ENCODE assay signal across 33 cellular contexts in genomic region chr18:74273394-74273793, GRCh38. TPM values are rescaled to one million over a fixed set of nuclear protein-coding genes. Genes with fewer than 3 reads are reported as not detected.
DNase-seq lines count a peak whose midpoint lies in the region; ATAC-seq and TF ChIP-seq lines count a peak whose summit lies in the region.
"Had no signal": no experiment of that assay in that cellular context is flagged by ENCODE, and none has a peak within 500 bp of the region (broad histone marks: within the 10 kb centered on the region; RNA-seq: fewer than 3 reads in every experiment).

No MANE protein-coding gene starts in this region.

- H3K4me3 ChIP-seq in parathyroid adenoma (ENCODE audit: low read depth, low read length), result no peak overlapping the region
- H3K4me3 ChIP-seq: gastroesophageal sphincter, right atrium auricular region, smooth muscle cell had no signal

- ATAC-seq in WTC11 (no peak), HG03045 (IDR thresholded peaks at IDR 0.05; ENCODE audit: unreplicated experiment) (no peak), HG02973 (IDR thresholded peaks at IDR 0.05; ENCODE audit: unreplicated experiment) (no peak)
- ATAC-seq: activated CD4-positive, alpha-beta T cell treated with anti-CD3 and anti-CD28 coated beads for 36 hours; activated CD8-positive, alpha-beta T cell treated with anti-CD3 and anti-CD28 coated beads, Interleukin-2, amount 10 ng/mL, durations not matched to agents 7 days and 5 days; activated T-helper 17 cell treated with anti-CD3 and anti-CD28 coated beads, Interleukin-2, amount 50 U/mL, for 72 hours; gastroesophageal sphincter; left cardiac atrium; Panc1 had no signal

- H3K4me1 ChIP-seq in parathyroid adenoma, result peaks cover 39% of the 10 kb centered on the region

- H3K4me2 ChIP-seq in parathyroid adenoma (ENCODE audit: low read length), result peak overlapping the region; percentile 25
- H3K4me2 ChIP-seq: smooth muscle cell had no signal

- no peaks in the 10 kb centered on the region for H3K27me3 ChIP-seq in parathyroid adenoma (ENCODE audit: control insufficient read depth, insufficient read depth, low read length)
- H3K27me3 ChIP-seq: BE2C, brain microvascular endothelial cell, gastroesophageal sphincter, right atrium auricular region had no signal

- no peak overlapping the region for H2AFZ ChIP-seq in parathyroid adenoma

- H3K4me1 Mint-ChIP-seq in WTC11, result peaks cover 72% of the 10 kb centered on the region
- H3K4me1 Mint-ChIP-seq: activated CD4-positive, alpha-beta T cell treated with anti-CD3 and anti-CD28 coated beads for 36 hours; activated naive CD4-positive, alpha-beta T cell treated with anti-CD3 and anti-CD28 coated beads, Interleukin-2, amount 10 ng/mL, durations not matched to agents 7 days and 5 days had no signal

- DNase-seq in DMS53 (lab: John Stamatoyannopoulos, UW) (peak; percentile 68), NCI-H146 treated with DMSO at 0.1 percent for 48 hours (lab: John Stamatoyannopoulos, UW; ENCODE audit: unreplicated experiment) (peak; percentile 84), WTC11 (ENCODE audit: low spot score) (no peak)
- no peak for DNase-seq in activated CD8-positive, alpha-beta memory T cell treated with anti-CD3 and anti-CD28 coated beads, Interleukin-2, amount 50 U/mL, for 4 hours
- DNase-seq: ACHN; activated CD4-positive, alpha-beta T cell treated with anti-CD3 and anti-CD28 coated beads for 36 hours; activated CD8-positive, alpha-beta T cell treated with anti-CD3 and anti-CD28 coated beads, Interleukin-2, amount 10 ng/mL, durations not matched to agents 7 days and 5 days; activated naive CD4-positive, alpha-beta T cell treated with anti-CD3 and anti-CD28 coated beads, Interleukin-2, amount 10 ng/mL, durations not matched to agents 7 days and 5 days; BE2C; brain microvascular endothelial cell; effector CD4-positive, alpha-beta T cell; HFFc6; hippocampal formation; left cardiac atrium; NCI-H1105; NCI-H446 treated with DMSO at 0.1 percent for 48 hours; SHP77; stimulated activated CD4-positive, alpha-beta T cell treated with anti-CD3 and anti-CD28 coated beads, Interleukin-1b, Interleukin-23, amount 100 ng/mL, for 48 hours; stimulated activated naive CD4-positive, alpha-beta T cell treated with Interleukin-2 at 50 U/mL for 16 hours had no signal

- CTCF ChIA-PET in WTC11 (lab: Charles Lee), result no interaction called here

- peak overlapping the region; percentile 17 for H3K27ac ChIP-seq in parathyroid adenoma
- H3K27ac ChIP-seq: brain microvascular endothelial cell, gastroesophageal sphincter, right atrium auricular region had no signal

- H3K4me3 Mint-ChIP-seq in WTC11, result no peak overlapping the region
- H3K4me3 Mint-ChIP-seq: activated CD4-positive, alpha-beta T cell treated with anti-CD3 and anti-CD28 coated beads for 36 hours; activated CD8-positive, alpha-beta T cell treated with anti-CD3 and anti-CD28 coated beads, Interleukin-2, amount 10 ng/mL, durations not matched to agents 7 days and 5 days; activated naive CD4-positive, alpha-beta T cell treated with anti-CD3 and anti-CD28 coated beads, Interleukin-2, amount 10 ng/mL, durations not matched to agents 7 days and 5 days; activated T-helper 17 cell treated with anti-CD3 and anti-CD28 coated beads, Interleukin-2, amount 50 U/mL, for 72 hours; HFFc6 had no signal

- no peak overlapping the region for H3K9ac ChIP-seq in parathyroid adenoma

- TF ChIP-seq CTCF in WTC11 (IDR thresholded peaks at IDR 0.05) (no peak), parathyroid adenoma (IDR thresholded peaks at IDR 0.05) (no peak)

- POLR2A ChIA-PET in WTC11 (lab: Charles Lee), result no interaction called here

- H3K36me3 ChIP-seq in parathyroid adenoma (ENCODE audit: control insufficient read depth, insufficient read depth, low read length), result no peaks in the 10 kb centered on the region
- H3K36me3 ChIP-seq: BE2C, brain microvascular endothelial cell, right atrium auricular region had no signal

- H3K27me3 Mint-ChIP-seq in WTC11 (ENCODE audit: low read depth), result no peaks in the 10 kb centered on the region
- H3K27me3 Mint-ChIP-seq: activated CD4-positive, alpha-beta T cell treated with anti-CD3 and anti-CD28 coated beads for 36 hours; activated naive CD4-positive, alpha-beta T cell treated with anti-CD3 and anti-CD28 coated beads, Interleukin-2, amount 10 ng/mL, durations not matched to agents 7 days and 5 days; activated T-helper 17 cell treated with anti-CD3 and anti-CD28 coated beads, Interleukin-2, amount 50 U/mL, for 72 hours had no signal

- peak overlapping the region; percentile 64; the same call in 1 of the 2 replicates for H3K27ac Mint-ChIP-seq in WTC11
- H3K27ac Mint-ChIP-seq: activated CD4-positive, alpha-beta T cell treated with anti-CD3 and anti-CD28 coated beads for 36 hours; activated CD8-positive, alpha-beta T cell treated with anti-CD3 and anti-CD28 coated beads, Interleukin-2, amount 10 ng/mL, durations not matched to agents 7 days and 5 days; activated naive CD4-positive, alpha-beta T cell treated with anti-CD3 and anti-CD28 coated beads, Interleukin-2, amount 10 ng/mL, durations not matched to agents 7 days and 5 days; activated T-helper 17 cell treated with anti-CD3 and anti-CD28 coated beads, Interleukin-2, amount 50 U/mL, for 72 hours; HFFc6 had no signal

- H3K36me3 Mint-ChIP-seq in WTC11, result peaks cover 41% of the 10 kb centered on the region
- H3K36me3 Mint-ChIP-seq: activated naive CD4-positive, alpha-beta T cell treated with anti-CD3 and anti-CD28 coated beads, Interleukin-2, amount 10 ng/mL, durations not matched to agents 7 days and 5 days had no signal

- no peaks in the 10 kb centered on the region for H3K9me3 ChIP-seq in parathyroid adenoma (ENCODE audit: control insufficient read depth, low read length)
- H3K9me3 ChIP-seq: BE2C, gastroesophageal sphincter, right atrium auricular region had no signal

- peaks cover 69% of the 10 kb centered on the region for H3K79me2 ChIP-seq in parathyroid adenoma

- H3K9me3 Mint-ChIP-seq in WTC11, result 0 out of 2 replicates have a peak, but pooled peaks cover 3% of the 10 kb centered on the region
- H3K9me3 Mint-ChIP-seq: activated naive CD4-positive, alpha-beta T cell treated with anti-CD3 and anti-CD28 coated beads, Interleukin-2, amount 10 ng/mL, durations not matched to agents 7 days and 5 days; activated T-helper 17 cell treated with anti-CD3 and anti-CD28 coated beads, Interleukin-2, amount 50 U/mL, for 72 hours; HFFc6 had no signal

TF ChIP-seq in WTC11, 78 proteins besides CTCF, POLR2A, EP300 and RAD21 (continues in another document):
- TF ChIP-seq MXD4 (CRISPR knock-in tag; IDR thresholded peaks at IDR 0.05; ENCODE audit: borderline replicate concordance) (no peak), NFYB (CRISPR knock-in tag; conservative IDR thresholded peaks at IDR 0.05; ENCODE audit: low read depth) (no peak), TP53 (CRISPR knock-in tag; IDR thresholded peaks at IDR 0.05) (no peak), ZNF512 (CRISPR knock-in tag; IDR thresholded peaks at IDR 0.05; ENCODE audit: borderline replicate concordance) (no peak), GTF2I (CRISPR knock-in tag; conservative IDR thresholded peaks at IDR 0.05) (no peak), SMAD4 (CRISPR knock-in tag; IDR thresholded peaks at IDR 0.05) (no peak), PRRX2 (CRISPR knock-in tag; IDR thresholded peaks at IDR 0.05) (no peak), MLX (CRISPR knock-in tag; IDR thresholded peaks at IDR 0.05) (no peak), NR3C1 (CRISPR knock-in tag; conservative IDR thresholded peaks at IDR 0.05; ENCODE audit: low read depth) (no peak), FOXK1 (CRISPR knock-in tag; IDR thresholded peaks at IDR 0.05) (no peak), ZNF263 (CRISPR knock-in tag; IDR thresholded peaks at IDR 0.05; ENCODE audit: low read depth) (no peak), MAX (CRISPR knock-in tag; IDR thresholded peaks at IDR 0.05) (no peak)

RNA-seq across cellular contexts. Expression of gene CYB5A, which starts 18.4 kb away (rescaled TPM):
- 127 to 170 TPM (median 159 TPM) in 3 replicates for total RNA-seq in WTC11 (2021)

RNA-seq across cellular contexts. Expression of gene C18orf63, which starts 42.2 kb away (rescaled TPM):
- not detected in 3 replicates for total RNA-seq in WTC11 (2021)
- total RNA-seq: activated CD4-positive, alpha-beta T cell treated with anti-CD3 and anti-CD28 coated beads for 36 hours; activated CD8-positive, alpha-beta T cell treated with anti-CD3 and anti-CD28 coated beads, Interleukin-2, amount 10 ng/mL, durations not matched to agents 7 days and 5 days; activated T-helper 17 cell treated with anti-CD3 and anti-CD28 coated beads, Interleukin-2, amount 50 U/mL, for 72 hours; fibroblast of lung; gastroesophageal sphincter; H1; HFFc6; HT1080; left cardiac atrium; osteocyte; right atrium auricular region; smooth muscle cell; T-helper 2 cell treated with Interferon-gamma antibody and Interleukin-4, amounts not matched to agents 100 ng/mL and 5 ng/mL, for 36 hours; temporal lobe had no signal

Comparison
In these comparisons a context has a peak if more than half of its experiments do, and no peak if none do; other contexts are left out.
1. DNase-seq: peak in DMS53 (single experiment) and NCI-H146 treated with DMSO at 0.1 percent for 48 hours (single experiment); none in WTC11 (single experiment) and activated CD8-positive, alpha-beta memory T cell treated with anti-CD3 and anti-CD28 coated beads, Interleukin-2, amount 50 U/mL, for 4 hours (single experiment).